In genomic region chr1:1833456-1833855, GRCh38 we compare ENCODE assay signal across 1 cellular context.
TF ChIP-seq lines count a peak whose summit lies in the region.

No MANE protein-coding gene starts in this region.

TF ChIP-seq in HepG2, 621 proteins besides CTCF, POLR2A, EP300 and RAD21 (continued from another document and continues in another):
- TF ChIP-seq ZNF687 (CRISPR knock-in tag; IDR thresholded peaks at IDR 0.05) (peak; percentile 51; the same call in 1 of the 2 replicates), ZMYM3 (CRISPR knock-in tag; IDR thresholded peaks at IDR 0.05) (no peak), KAT2B (IDR thresholded peaks at IDR 0.05; ENCODE audit: borderline replicate concordance, low read depth, low read length) (no peak), HOXD1 (CRISPR knock-in tag; IDR thresholded peaks at IDR 0.05) (no peak), ASH2L (IDR thresholded peaks at IDR 0.05; ENCODE audit: insufficient read length, low read depth, low read length) (peak; percentile 12), TBX2 (CRISPR knock-in tag; IDR thresholded peaks at IDR 0.05; ENCODE audit: borderline replicate concordance) (peak; percentile 7; the same call in 1 of the 2 replicates), HDAC2 (CRISPR knock-in tag; IDR thresholded peaks at IDR 0.05) (no peak), PHF21A (CRISPR knock-in tag; IDR thresholded peaks at IDR 0.05) (no peak), FUBP1 (CRISPR knock-in tag; IDR thresholded peaks at IDR 0.05; ENCODE audit: borderline replicate concordance) (no peak), ZNF235 (CRISPR knock-in tag; IDR thresholded peaks at IDR 0.05; ENCODE audit: borderline replicate concordance) (no peak), DDIT3 (CRISPR knock-in tag; IDR thresholded peaks at IDR 0.05) (no peak), CHD2 (IDR thresholded peaks at IDR 0.05; ENCODE audit: low read depth, low read length) (no peak), ZNF318 (CRISPR knock-in tag; IDR thresholded peaks at IDR 0.05) (no peak), CENPX (CRISPR knock-in tag; IDR thresholded peaks at IDR 0.05) (no peak), SOX6 (IDR thresholded peaks at IDR 0.05) (no peak), SOX6 (CRISPR knock-in tag; IDR thresholded peaks at IDR 0.05) (no peak), ZMYM2 (CRISPR knock-in tag; IDR thresholded peaks at IDR 0.05) (no peak), RORA (CRISPR knock-in tag; IDR thresholded peaks at IDR 0.05) (no peak), MBD4 (IDR thresholded peaks at IDR 0.05; ENCODE audit: borderline replicate concordance, low read length) (no peak), ZNF468 (CRISPR knock-in tag; IDR thresholded peaks at IDR 0.05) (no peak), GTF3A (CRISPR knock-in tag; conservative IDR thresholded peaks at IDR 0.05) (no peak), DBP (CRISPR knock-in tag; IDR thresholded peaks at IDR 0.05; ENCODE audit: not compliant biosample characterization) (no peak), NFKB2 (CRISPR knock-in tag; IDR thresholded peaks at IDR 0.05; ENCODE audit: borderline replicate concordance) (peak; percentile 42; the same call in 1 of the 2 replicates), ZNF562 (CRISPR knock-in tag; IDR thresholded peaks at IDR 0.05; ENCODE audit: borderline replicate concordance) (no peak), ZNF274 (CRISPR knock-in tag; IDR thresholded peaks at IDR 0.05) (no peak), ZNF761 (CRISPR knock-in tag; conservative IDR thresholded peaks at IDR 0.05) (no peak), HNRNPH1 (optimal IDR thresholded peaks at IDR 0.05; ENCODE audit: low read depth, low read length) (no peak), ZNF354B (CRISPR knock-in tag; IDR thresholded peaks at IDR 0.05) (no peak), SP1 (IDR thresholded peaks at IDR 0.05) (no peak), SP1 (CRISPR knock-in tag; IDR thresholded peaks at IDR 0.05) (no peak), NR0B2 (CRISPR knock-in tag; IDR thresholded peaks at IDR 0.05) (no peak), CCDC6 (CRISPR knock-in tag; IDR thresholded peaks at IDR 0.05) (no peak), JDP2 (CRISPR knock-in tag; IDR thresholded peaks at IDR 0.05; ENCODE audit: borderline replicate concordance) (no peak), MEF2D (CRISPR knock-in tag; IDR thresholded peaks at IDR 0.05) (no peak), ZFP36L2 (CRISPR knock-in tag; IDR thresholded peaks at IDR 0.05) (no peak), JUN (CRISPR knock-in tag; IDR thresholded peaks at IDR 0.05) (no peak), ZNF546 (CRISPR knock-in tag; conservative IDR thresholded peaks at IDR 0.05) (no peak)
- TF ChIP-seq, protein P1, sequence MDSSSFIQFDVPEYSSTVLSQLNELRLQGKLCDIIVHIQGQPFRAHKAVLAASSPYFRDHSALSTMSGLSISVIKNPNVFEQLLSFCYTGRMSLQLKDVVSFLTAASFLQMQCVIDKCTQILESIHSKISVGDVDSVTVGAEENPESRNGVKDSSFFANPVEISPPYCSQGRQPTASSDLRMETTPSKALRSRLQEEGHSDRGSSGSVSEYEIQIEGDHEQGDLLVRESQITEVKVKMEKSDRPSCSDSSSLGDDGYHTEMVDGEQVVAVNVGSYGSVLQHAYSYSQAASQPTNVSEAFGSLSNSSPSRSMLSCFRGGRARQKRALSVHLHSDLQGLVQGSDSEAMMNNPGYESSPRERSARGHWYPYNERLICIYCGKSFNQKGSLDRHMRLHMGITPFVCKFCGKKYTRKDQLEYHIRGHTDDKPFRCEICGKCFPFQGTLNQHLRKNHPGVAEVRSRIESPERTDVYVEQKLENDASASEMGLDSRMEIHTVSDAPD (CRISPR knock-in tag; IDR thresholded peaks at IDR 0.05), result no peak
- TF ChIP-seq, protein P2, sequence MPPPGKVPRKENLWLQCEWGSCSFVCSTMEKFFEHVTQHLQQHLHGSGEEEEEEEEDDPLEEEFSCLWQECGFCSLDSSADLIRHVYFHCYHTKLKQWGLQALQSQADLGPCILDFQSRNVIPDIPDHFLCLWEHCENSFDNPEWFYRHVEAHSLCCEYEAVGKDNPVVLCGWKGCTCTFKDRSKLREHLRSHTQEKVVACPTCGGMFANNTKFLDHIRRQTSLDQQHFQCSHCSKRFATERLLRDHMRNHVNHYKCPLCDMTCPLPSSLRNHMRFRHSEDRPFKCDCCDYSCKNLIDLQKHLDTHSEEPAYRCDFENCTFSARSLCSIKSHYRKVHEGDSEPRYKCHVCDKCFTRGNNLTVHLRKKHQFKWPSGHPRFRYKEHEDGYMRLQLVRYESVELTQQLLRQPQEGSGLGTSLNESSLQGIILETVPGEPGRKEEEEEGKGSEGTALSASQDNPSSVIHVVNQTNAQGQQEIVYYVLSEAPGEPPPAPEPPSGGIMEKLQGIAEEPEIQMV (CRISPR knock-in tag; IDR thresholded peaks at IDR 0.05; ENCODE audit: low read depth), result no peak
